ENCODE assay signal across 2 cellular contexts in genomic region chr14:50056457-50056856, GRCh38.
TF ChIP-seq lines count a peak whose summit lies in the region.

No MANE protein-coding gene starts in this region.

TF ChIP-seq in IMR-90, 13 proteins besides CTCF, POLR2A, EP300 and RAD21:
- no peak for TF ChIP-seq MXI1 (IDR thresholded peaks at IDR 0.05; ENCODE audit: borderline replicate concordance, low read depth, low read length)
- no peak for TF ChIP-seq RCOR1 (IDR thresholded peaks at IDR 0.05; ENCODE audit: insufficient replicate concordance, low read length)
- TF ChIP-seq NFE2L2 (IDR thresholded peaks at IDR 0.05; ENCODE audit: low read depth, low read length) = no peak
- no peak for TF ChIP-seq RFX5 (IDR thresholded peaks at IDR 0.05; ENCODE audit: low read depth, low read length)

TF ChIP-seq in endothelial cell of umbilical vein, 7 proteins besides CTCF, POLR2A, EP300 and RAD21:
- TF ChIP-seq MAX (IDR thresholded peaks at IDR 0.05; ENCODE audit: insufficient read depth, insufficient read length) (no peak), MYC (IDR thresholded peaks at IDR 0.05; ENCODE audit: low read depth, low read length) (no peak), POLR2AphosphoS5 (IDR thresholded peaks at IDR 0.05; ENCODE audit: insufficient read depth, low read depth, low read length) (no peak), FOS (IDR thresholded peaks at IDR 0.05; ENCODE audit: borderline replicate concordance, insufficient read depth, low read length) (no peak), JUN (IDR thresholded peaks at IDR 0.05; ENCODE audit: borderline replicate concordance, insufficient read depth, insufficient read length, low read depth) (no peak), EZH2 (IDR thresholded peaks at IDR 0.05; ENCODE audit: borderline replicate concordance, low read depth, low read length, severe bottlenecking) (no peak), GATA2 (IDR thresholded peaks at IDR 0.05; ENCODE audit: insufficient read depth, insufficient read length, low read depth, low read length) (no peak)
TF ChIP-seq in endothelial cell of umbilical vein: peak in this region for 0.
